ENCODE assay signal across 21 cellular contexts in genomic region chr9:15282567-15282966, GRCh38.
"Had no signal": no experiment of that assay in that cellular context is flagged by ENCODE, and none has a peak within 500 bp of the region (broad histone marks: within the 10 kb centered on the region; RNA-seq: fewer than 3 reads in every experiment).

No MANE protein-coding gene starts in this region.

- H3K9ac ChIP-seq: KMS-11 had no signal

- DNase-seq: IMR-90, Kasumi-1, MM.1S, NCI-H1092 treated with DMSO at 0.1 percent for 48 hours, NCI-H1436, NCI-H187, NCI-H2029, NCI-H2081 treated with DMSO at 0.1 percent for 48 hours, NCI-H2171, NCI-H226, NCI-H446, NCI-H510A, NCI-H524 treated with DMSO at 0.1 percent for 48 hours, NCI-H69, NCI-H774, SHP77, SJCRH30 had no signal

- H3K36me3 ChIP-seq: SJCRH30 had no signal

- ATAC-seq: SK-N-SH treated with all-trans-retinoic acid at 6 μM for 48 hours had no signal

- H3K4me1 ChIP-seq: SJCRH30 had no signal

- H3K9me3 ChIP-seq: SJCRH30 had no signal

- H3K4me3 ChIP-seq: SJCRH30 had no signal

- H3K4me2 ChIP-seq: KMS-11 had no signal

- H3K27me3 ChIP-seq: SJCRH30 had no signal

- FAIRE-seq: RCC 7860 had no signal

- H3K27ac ChIP-seq: KMS-11, RWPE1, SJCRH30 had no signal
